9 cellular contexts compared by ENCODE assay signal in genomic region chr5:172740483-172741205, GRCh38. TPM values are rescaled to one million over a fixed set of nuclear protein-coding genes. Genes with fewer than 3 reads are reported as not detected.
DNase-seq lines count a peak whose midpoint lies in the region; ATAC-seq and TF ChIP-seq lines count a peak whose summit lies in the region.
"Had no signal": no experiment of that assay in that cellular context is flagged by ENCODE, and none has a peak within 500 bp of the region (broad histone marks: within the 10 kb centered on the region; RNA-seq: fewer than 3 reads in every experiment).

No MANE protein-coding gene starts in this region.

- DNase-seq in CD1c-positive myeloid dendritic cell (ENCODE audit: extremely low spot score) (peak; percentile 75), RPMI8226 (peak; percentile 81), fibroblast of pulmonary artery (ENCODE audit: low read depth) (peak; percentile 93), trophoblast cell (peak; percentile 70 to 87), DMS153 (lab: John Stamatoyannopoulos, UW) (no peak)
- no peak for DNase-seq in activated CD4-positive, alpha-beta memory T cell treated with anti-CD3 and anti-CD28 coated beads for 36 hours
- no peak for DNase-seq in activated naive CD4-positive, alpha-beta T cell treated with anti-CD3 and anti-CD28 coated beads for 36 hours
- DNase-seq: activated effector memory CD4-positive, alpha-beta T cell treated with Interleukin-2 at 50 U/mL for 16 hours had no signal

- H3K27ac ChIP-seq in trophoblast cell (ENCODE audit: low read depth, low read length): no peak overlapping the region

- H2BK120ac ChIP-seq in trophoblast cell (ENCODE audit: insufficient read depth, low read length, poor library complexity): no peak overlapping the region

- peaks cover 2% of the 10 kb centered on the region for H3K4me1 Mint-ChIP-seq in activated CD4-positive, alpha-beta memory T cell treated with anti-CD3 and anti-CD28 coated beads for 36 hours (ENCODE audit: low read depth)
- H3K4me1 Mint-ChIP-seq in activated naive CD4-positive, alpha-beta T cell treated with anti-CD3 and anti-CD28 coated beads for 36 hours (ENCODE audit: low read depth): no peaks in the 10 kb centered on the region

- H3K4me2 ChIP-seq in trophoblast cell (ENCODE audit: low read length): no peak overlapping the region

- H3K4ac ChIP-seq in trophoblast cell (ENCODE audit: low read depth, low read length): no peak overlapping the region

- no peak overlapping the region for H4K8ac ChIP-seq in trophoblast cell (ENCODE audit: low read depth, low read length)

- H2BK12ac ChIP-seq in trophoblast cell (ENCODE audit: low read length): no peak overlapping the region

- no peaks in the 10 kb centered on the region for H3K27me3 Mint-ChIP-seq in activated CD4-positive, alpha-beta memory T cell treated with anti-CD3 and anti-CD28 coated beads for 36 hours
- H3K27me3 Mint-ChIP-seq in activated naive CD4-positive, alpha-beta T cell treated with anti-CD3 and anti-CD28 coated beads for 36 hours (ENCODE audit: low read depth): no peaks in the 10 kb centered on the region

- H3K79me1 ChIP-seq in trophoblast cell (ENCODE audit: low read length): no peaks in the 10 kb centered on the region

- no peaks in the 10 kb centered on the region for H3K27me3 ChIP-seq in trophoblast cell (ENCODE audit: insufficient read depth, low read length)

- no peak overlapping the region for H2AK5ac ChIP-seq in trophoblast cell (ENCODE audit: low read length)

- H3K9me3 Mint-ChIP-seq in activated CD4-positive, alpha-beta memory T cell treated with anti-CD3 and anti-CD28 coated beads for 36 hours: no peaks in the 10 kb centered on the region
- H3K9me3 Mint-ChIP-seq in activated naive CD4-positive, alpha-beta T cell treated with anti-CD3 and anti-CD28 coated beads for 36 hours: no peaks in the 10 kb centered on the region

- H4K91ac ChIP-seq in trophoblast cell (ENCODE audit: low read depth, low read length): no peak overlapping the region

- intact Hi-C loops in activated CD4-positive, alpha-beta memory T cell treated with anti-CD3 and anti-CD28 coated beads for 36 hours (cut with micrococcal nuclease): no loop called here
- intact Hi-C loops in activated naive CD4-positive, alpha-beta T cell treated with anti-CD3 and anti-CD28 coated beads for 36 hours (cut with micrococcal nuclease): no loop called here

- ATAC-seq in HG02840 (IDR thresholded peaks at IDR 0.05; ENCODE audit: low FRiP score, unreplicated experiment): no peak

- no peaks in the 10 kb centered on the region for H3K36me3 Mint-ChIP-seq in activated CD4-positive, alpha-beta memory T cell treated with anti-CD3 and anti-CD28 coated beads for 36 hours
- no peaks in the 10 kb centered on the region for H3K36me3 Mint-ChIP-seq in activated naive CD4-positive, alpha-beta T cell treated with anti-CD3 and anti-CD28 coated beads for 36 hours (ENCODE audit: low read depth)

- no peak overlapping the region for H3K14ac ChIP-seq in trophoblast cell (ENCODE audit: low read length)

- no peaks in the 10 kb centered on the region for H3K36me3 ChIP-seq in trophoblast cell (ENCODE audit: control insufficient read depth in 1 of 2, insufficient read depth in 2 of 2, low read length in 2 of 2)

- H3K4me3 ChIP-seq in fibroblast of pulmonary artery (replicated peaks; ENCODE audit: low read depth, low read length) (no peak overlapping the region), trophoblast cell (ENCODE audit: low read depth, low read length) (no peak overlapping the region)

- POLR2A ChIA-PET in activated CD4-positive, alpha-beta memory T cell treated with anti-CD3 and anti-CD28 coated beads for 36 hours (lab: Charles Lee): no interaction called here

- TF ChIP-seq CTCF in fibroblast of pulmonary artery (IDR thresholded peaks at IDR 0.05; ENCODE audit: low read length, missing control alignments): no peak

- H3K9ac ChIP-seq in trophoblast cell (ENCODE audit: low read length): no peak overlapping the region

- no peaks in the 10 kb centered on the region for H3K79me2 ChIP-seq in trophoblast cell (ENCODE audit: control insufficient read depth, insufficient read depth, low read length, poor library complexity)

- H3K23ac ChIP-seq in trophoblast cell (ENCODE audit: low read length): no peak overlapping the region

- no peak overlapping the region for H4K12ac ChIP-seq in trophoblast cell (ENCODE audit: low read depth, low read length)

- H2AFZ ChIP-seq in trophoblast cell (ENCODE audit: insufficient read depth, low read length, poor library complexity): no peak overlapping the region

- no peak overlapping the region for H2BK5ac ChIP-seq in trophoblast cell (ENCODE audit: low read depth, low read length, poor library complexity)

- no peaks in the 10 kb centered on the region for H3K4me1 ChIP-seq in trophoblast cell (ENCODE audit: control insufficient read depth in 1 of 2, insufficient read depth in 2 of 2, low read length in 2 of 2)

- H3K4me3 Mint-ChIP-seq in activated CD4-positive, alpha-beta memory T cell treated with anti-CD3 and anti-CD28 coated beads for 36 hours: no peak overlapping the region
- H3K4me3 Mint-ChIP-seq in activated naive CD4-positive, alpha-beta T cell treated with anti-CD3 and anti-CD28 coated beads for 36 hours: no peak overlapping the region

- no peak overlapping the region for H3K27ac Mint-ChIP-seq in activated CD4-positive, alpha-beta memory T cell treated with anti-CD3 and anti-CD28 coated beads for 36 hours
- H3K27ac Mint-ChIP-seq in activated naive CD4-positive, alpha-beta T cell treated with anti-CD3 and anti-CD28 coated beads for 36 hours: no peak overlapping the region

- no CpG with 5 or more reads among the region's 15 CpGs for WGBS in trophoblast cell (ENCODE audit: extremely low coverage, insufficient coverage, insufficient read length)

- peaks cover 2% of the 10 kb centered on the region for H3K9me3 ChIP-seq in trophoblast cell (ENCODE audit: insufficient read depth, low read depth, low read length)

- H3K18ac ChIP-seq in trophoblast cell (ENCODE audit: low read length): no peak overlapping the region

- CTCF ChIA-PET in activated CD4-positive, alpha-beta memory T cell treated with anti-CD3 and anti-CD28 coated beads for 36 hours (lab: Charles Lee): interaction anchor here (0.8 kb wide), 1 partner anchor 192 kb away, joined by 3 read pairs; no protein-coding TSS in a partner anchor
- CTCF ChIA-PET in activated naive CD4-positive, alpha-beta T cell treated with anti-CD3 and anti-CD28 coated beads for 36 hours (lab: Charles Lee): interaction anchor here (0.6 to 1.0 kb wide), 3 partner anchors 26 to 446 kb away, joined by 3 to 4 read pairs (median 3); no protein-coding TSS in a partner anchor

RNA-seq across cellular contexts. Expression of gene DUSP1, which starts 30.4 kb away (rescaled TPM):
- 12.0 and 12.4 TPM in 2 replicates for polyA plus RNA-seq in trophoblast cell (2013)
- 10 to 100 TPM; 10.6 to 10.7 TPM for total RNA-seq in activated CD4-positive, alpha-beta memory T cell treated with anti-CD3 and anti-CD28 coated beads for 36 hours
- total RNA-seq in activated naive CD4-positive, alpha-beta T cell treated with anti-CD3 and anti-CD28 coated beads for 36 hours: 1 to 10 TPM; 7.0 to 7.3 TPM

Comparison
In these comparisons a context has a peak if more than half of its experiments do, and no peak if none do; other contexts are left out.
1. DNase-seq: peak in CD1c-positive myeloid dendritic cell (single experiment), RPMI8226 (single experiment), fibroblast of pulmonary artery (single experiment) and trophoblast cell (2 of 2); none in activated CD4-positive, alpha-beta memory T cell treated with anti-CD3 and anti-CD28 coated beads for 36 hours (single experiment), activated naive CD4-positive, alpha-beta T cell treated with anti-CD3 and anti-CD28 coated beads for 36 hours (single experiment) and DMS153 (single experiment).